13 cellular contexts compared by ENCODE assay signal in the genomic region with DNA sequence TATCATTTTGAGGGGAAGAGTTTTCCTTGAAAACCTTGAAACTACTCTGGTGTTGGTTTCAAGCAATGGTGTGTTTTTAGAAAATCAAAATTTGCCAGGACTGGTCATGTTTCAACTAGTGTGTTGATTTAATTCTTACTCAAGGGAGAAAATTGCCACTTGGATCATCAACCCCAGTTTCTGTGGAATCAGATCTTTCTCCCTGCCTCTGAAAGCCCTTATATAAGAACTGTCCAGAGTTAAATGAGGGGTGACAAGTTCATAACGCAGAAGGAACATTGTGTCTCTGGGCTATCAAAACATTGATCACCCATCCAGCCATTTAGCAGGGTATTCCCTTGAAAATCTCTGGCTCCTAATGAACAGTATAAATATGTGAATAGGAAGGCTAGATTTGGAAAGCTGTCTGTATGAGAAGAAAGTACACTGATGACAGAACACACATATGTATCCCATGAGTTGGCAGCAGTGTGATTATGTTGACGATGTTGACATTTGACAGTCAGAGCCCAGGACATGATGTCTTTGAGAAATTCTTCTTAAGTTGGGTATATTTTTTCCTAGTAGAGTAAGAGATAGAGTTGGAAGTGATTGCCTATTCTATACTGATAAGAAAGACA. TPM values are rescaled to one million over a fixed set of nuclear protein-coding genes. Genes with fewer than 3 reads are reported as not detected.
DNase-seq lines count a peak whose midpoint lies in the region; ATAC-seq, FAIRE-seq and TF ChIP-seq lines count a peak whose summit lies in the region.
"Had no signal": no experiment of that assay in that cellular context is flagged by ENCODE, and none has a peak within 500 bp of the region (broad histone marks: within the 10 kb centered on the region; RNA-seq: fewer than 3 reads in every experiment).

No MANE protein-coding gene starts in this region.

- H3K36me3 Mint-ChIP-seq in MCF 10A (ENCODE audit: insufficient read depth, unreplicated experiment) (no peaks in the 10 kb centered on the region), osteocyte (ENCODE audit: unreplicated experiment) (no peaks in the 10 kb centered on the region)

- no peak for TF ChIP-seq CTCF in right lobe of liver (IDR thresholded peaks at IDR 0.05)
- no peak for TF ChIP-seq CTCF in HepG2 (CRISPR knock-in tag; IDR thresholded peaks at IDR 0.05)
- no peak for TF ChIP-seq CTCF in MCF 10A (IDR thresholded peaks at IDR 0.05; ENCODE audit: unreplicated experiment)
- no peak for TF ChIP-seq CTCF in omental fat pad (IDR thresholded peaks at IDR 0.05)
- TF ChIP-seq CTCF in osteocyte (IDR thresholded peaks at IDR 0.05), result no peak

- no peak for FAIRE-seq in HepG2 (lab: Jason Lieb, UNC)
- FAIRE-seq: TTC549 had no signal

- no peak overlapping the region for H3K4me3 Mint-ChIP-seq in MCF 10A (ENCODE audit: unreplicated experiment)
- no peak overlapping the region for H3K4me3 Mint-ChIP-seq in osteocyte (ENCODE audit: unreplicated experiment)
- H3K4me3 Mint-ChIP-seq: B cell had no signal

- no peaks in the 10 kb centered on the region for H4K20me1 ChIP-seq in HepG2 (ENCODE audit: insufficient read depth, low read length)

- H3K4me1 ChIP-seq in right lobe of liver (peaks cover 0 to 39% (median 16%) of the 10 kb centered on the region in 4 donors), HepG2 (ENCODE audit: insufficient read depth, low read length) (peaks cover 15% of the 10 kb centered on the region)
- H3K4me1 ChIP-seq: HAP-1 had no signal

- DNase-seq in right lobe of liver (no peak), HepG2 (ENCODE audit: low spot score) (no peak), MCF 10A (ENCODE audit: unreplicated experiment) (no peak), omental fat pad (ENCODE audit: low spot score) (no peak), kidney tubule cell (ENCODE audit: low spot score) (no peak), osteocyte (ENCODE audit: extremely low spot score, unreplicated experiment) (no peak), DMS114 treated with DMSO at 0.1 percent for 48 hours (lab: John Stamatoyannopoulos, UW; ENCODE audit: unreplicated experiment) (no peak), globus pallidus (ENCODE audit: low spot score) (no peak)
- DNase-seq: effector memory CD4-positive, alpha-beta T cell had no signal

- H3K4me3 ChIP-seq in right lobe of liver, result no peak overlapping the region
- H3K4me3 ChIP-seq in HepG2 (replicated peaks in 1 of 3; ENCODE audit: insufficient read depth in 1 of 3, low read depth in 2 of 3, low read length in 3 of 3), result no peak overlapping the region
- H3K4me3 ChIP-seq: HAP-1, left lung had no signal

- in situ Hi-C loops in HepG2 (cut with HindIII; ENCODE audit: extremely low pct_ligation_motif_present, low pct_unique_long_range_greater_than_20kb), result no loop called here

- H3K79me2 ChIP-seq in HepG2 (ENCODE audit: insufficient read depth, low read length), result no peaks in the 10 kb centered on the region

- intact Hi-C loops in right lobe of liver (cut with DNase I), result no loop called here
- intact Hi-C loops in HepG2 (cut with micrococcal nuclease; ENCODE audit: unreplicated experiment), result no loop called here
- intact Hi-C loops in MCF 10A (cut with micrococcal nuclease), result no loop called here

- H3K27ac Mint-ChIP-seq in MCF 10A (ENCODE audit: low read depth, unreplicated experiment) (peak overlapping the region; percentile 5), osteocyte (ENCODE audit: unreplicated experiment) (no peak overlapping the region)
- H3K27ac Mint-ChIP-seq: B cell had no signal

- ATAC-seq in right lobe of liver (no peak), HepG2 (no peak), omental fat pad (ENCODE audit: low FRiP score) (peak; percentile 19)

- WGBS in right lobe of liver (ENCODE audit: insufficient coverage, low coverage, low lambda C conversion rate, missing lambda C conversion rate), result 54% methylated on average over 2 of the region's 2 CpGs
- WGBS in HepG2 (ENCODE audit: low lambda C conversion rate), result 36% methylated on average over 2 of the region's 2 CpGs

- H3K27ac ChIP-seq in right lobe of liver (peak overlapping the region in 2 of 3 donors; percentile 2 to 13), HepG2 (ENCODE audit: extremely low read length, insufficient read depth, low read length) (no peak overlapping the region)

- TF ChIP-seq EP300 in HepG2 (IDR thresholded peaks at IDR 0.05; ENCODE audit: low read depth in 2 of 2, low read length in 2 of 2), result no peak
- no peak for TF ChIP-seq EP300 in HepG2 (CRISPR knock-in tag; IDR thresholded peaks at IDR 0.05; ENCODE audit: borderline replicate concordance)

- CTCF ChIA-PET in HepG2 (lab: Yijun Ruan, JAX; ENCODE audit: low intra/inter-chr PET ratio, low total read pairs) (no interaction called here), MCF 10A (lab: Yijun Ruan, JAX) (interaction anchor here (1.1 kb wide), 1 partner anchor 236 kb away, joined by 3 read pairs; no protein-coding TSS in a partner anchor)

- H3K27me3 Mint-ChIP-seq in MCF 10A (ENCODE audit: insufficient read depth, unreplicated experiment) (no peaks in the 10 kb centered on the region), osteocyte (ENCODE audit: unreplicated experiment) (peaks cover 7% of the 10 kb centered on the region)

- H3K9me3 Mint-ChIP-seq in MCF 10A (ENCODE audit: unreplicated experiment) (no peaks in the 10 kb centered on the region), osteocyte (ENCODE audit: unreplicated experiment) (no peaks in the 10 kb centered on the region)

- no peaks in the 10 kb centered on the region for H3K36me3 ChIP-seq in right lobe of liver
- no peaks in the 10 kb centered on the region for H3K36me3 ChIP-seq in HepG2 (replicated peaks in 1 of 2; ENCODE audit: control insufficient read depth in 1 of 2, insufficient read depth in 2 of 2, low read length in 2 of 2)
- H3K36me3 ChIP-seq: HAP-1, left lung had no signal

- no peak for TF ChIP-seq RAD21 in HepG2 (CRISPR knock-in tag; IDR thresholded peaks at IDR 0.05)

- H3K27me3 ChIP-seq in right lobe of liver (no peaks in the 10 kb centered on the region), HepG2 (ENCODE audit: control insufficient read depth in 1 of 2, insufficient read depth in 2 of 2, low read length in 2 of 2) (no peaks in the 10 kb centered on the region)
- H3K27me3 ChIP-seq: left lung had no signal

- POLR2A ChIA-PET in HepG2 (lab: Yijun Ruan, JAX) (no interaction called here), MCF 10A (lab: Yijun Ruan, JAX) (interaction anchor here (1.8 kb wide), 1 partner anchor 44 kb away, joined by 5 read pairs; the partner anchor contains the start of gene RAPH1)

- no peak overlapping the region for H3K9ac ChIP-seq in HepG2 (ENCODE audit: insufficient read depth, low read depth, low read length)

- no peak overlapping the region for H2AFZ ChIP-seq in HepG2 (ENCODE audit: low read length)

- H3K4me1 Mint-ChIP-seq in MCF 10A (ENCODE audit: insufficient read depth, unreplicated experiment) (peaks cover 26% of the 10 kb centered on the region), osteocyte (ENCODE audit: unreplicated experiment) (peaks cover 13% of the 10 kb centered on the region)
- H3K4me1 Mint-ChIP-seq: B cell had no signal

- H3K9me3 ChIP-seq in right lobe of liver, result no peaks in the 10 kb centered on the region
- H3K9me3 ChIP-seq in HepG2 (ENCODE audit: low read length), result no peaks in the 10 kb centered on the region
- H3K9me3 ChIP-seq: HAP-1, left lung had no signal

- BruUV-seq in HepG2 (replicated peaks; lab: Mats Ljungman, UMichigan) (no TSS peak), MCF 10A (replicated peaks; lab: Mats Ljungman, UMichigan) (no TSS peak)

- H3K4me2 ChIP-seq in HepG2 (ENCODE audit: low read depth, low read length), result no peak overlapping the region

- TF ChIP-seq POLR2A in right lobe of liver (IDR thresholded peaks at IDR 0.05) (no peak), HepG2 (IDR thresholded peaks at IDR 0.05; ENCODE audit: insufficient read depth in 1 of 2, low read depth in 2 of 2, low read length in 2 of 2) (no peak)

TF ChIP-seq in HepG2, 621 proteins besides CTCF, POLR2A, EP300 and RAD21 (continues in another document):
- TF ChIP-seq ZNF274 (CRISPR knock-in tag; IDR thresholded peaks at IDR 0.05), result no peak
- TF ChIP-seq ZNF501 (CRISPR knock-in tag; IDR thresholded peaks at IDR 0.05), result no peak
- TF ChIP-seq, protein P1, sequence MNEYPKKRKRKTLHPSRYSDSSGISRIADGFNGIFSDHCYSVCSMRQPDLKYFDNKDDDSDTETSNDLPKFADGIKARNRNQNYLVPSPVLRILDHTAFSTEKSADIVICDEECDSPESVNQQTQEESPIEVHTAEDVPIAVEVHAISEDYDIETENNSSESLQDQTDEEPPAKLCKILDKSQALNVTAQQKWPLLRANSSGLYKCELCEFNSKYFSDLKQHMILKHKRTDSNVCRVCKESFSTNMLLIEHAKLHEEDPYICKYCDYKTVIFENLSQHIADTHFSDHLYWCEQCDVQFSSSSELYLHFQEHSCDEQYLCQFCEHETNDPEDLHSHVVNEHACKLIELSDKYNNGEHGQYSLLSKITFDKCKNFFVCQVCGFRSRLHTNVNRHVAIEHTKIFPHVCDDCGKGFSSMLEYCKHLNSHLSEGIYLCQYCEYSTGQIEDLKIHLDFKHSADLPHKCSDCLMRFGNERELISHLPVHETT (CRISPR knock-in tag; conservative IDR thresholded peaks at IDR 0.05), result no peak

RNA-seq across cellular contexts. Expression of gene RAPH1, which starts 43.5 kb away (rescaled TPM):
- total RNA-seq in right lobe of liver, result 10 to 100 TPM; 23.0 to 91.5 (median 53.4) TPM
- total RNA-seq in HepG2 (2016; rRNA removed; fragmentation: Illumina TruSeq; extraction: Trizol), result 6.7 and 17.9 TPM in 2 replicates
- 9.6 and 10.3 TPM in 2 replicates for total RNA-seq in HepG2 (2016; cell fraction: cytosol; rRNA removed; fragmentation: Illumina TruSeq; extraction: Trizol; ENCODE audit: low read depth)
- total RNA-seq in HepG2 (2016; cell fraction: insoluble cytoplasmic fraction; rRNA removed; fragmentation: Illumina TruSeq; extraction: Trizol), result 6.1 and 18.5 TPM in 2 replicates
- total RNA-seq in HepG2 (2016; cell fraction: membrane; rRNA removed; fragmentation: Illumina TruSeq; extraction: Trizol), result 11.9 and 16.6 TPM in 2 replicates
- total RNA-seq in HepG2 (2016; cell fraction: nucleus; rRNA removed; fragmentation: Illumina TruSeq; extraction: Trizol), result 14.0 and 19.2 TPM in 2 replicates
- polyA plus RNA-seq in HepG2 (2011; rRNA removed), result 5.3 TPM in 2 replicates
- 2.0 and 2.9 TPM in 2 replicates for polyA plus RNA-seq in HepG2 (2011; cell fraction: cytosol; rRNA removed)
- polyA plus RNA-seq in HepG2 (2011; cell fraction: nucleus; rRNA removed), result 4.2 and 5.9 TPM in 2 replicates
- polyA plus RNA-seq in HepG2 (2012), result 6.5 and 7.6 TPM in 2 replicates
- 1.4 and 2.7 TPM in 2 replicates for polyA plus RNA-seq in HepG2 (2016; cell fraction: cytosol; fragmentation: Illumina TruSeq; extraction: Trizol; ENCODE audit: low read depth)
- polyA plus RNA-seq in HepG2 (2016; cell fraction: insoluble cytoplasmic fraction; fragmentation: Illumina TruSeq; extraction: Trizol; ENCODE audit: low read depth), result 6.2 and 8.1 TPM in 2 replicates
- 2.3 and 2.5 TPM in 2 replicates for polyA plus RNA-seq in HepG2 (2016; cell fraction: membrane; fragmentation: Illumina TruSeq; extraction: Trizol; ENCODE audit: low read depth)
- 12.1 and 13.7 TPM in 2 replicates for polyA plus RNA-seq in HepG2 (2016; cell fraction: nucleus; fragmentation: Illumina TruSeq; extraction: Trizol; ENCODE audit: insufficient read depth, low read depth)
- 9.4 and 9.7 TPM in 2 replicates for polyA minus RNA-seq in HepG2 (2011; rRNA and poly(A)+ RNA removed; ENCODE audit: low replicate concordance)
- 9.3 and 11.0 TPM in 2 replicates for polyA minus RNA-seq in HepG2 (2011; cell fraction: cytosol; rRNA and poly(A)+ RNA removed)
- 13.0 and 19.0 TPM in 2 replicates for polyA minus RNA-seq in HepG2 (2011; cell fraction: nucleus; rRNA and poly(A)+ RNA removed)
- total RNA-seq in MCF 10A (2022), result 78.0 and 79.8 TPM in 2 replicates
- 10 to 100 TPM; 38.1 to 86.1 (median 65.6) TPM for total RNA-seq in omental fat pad
- total RNA-seq in osteocyte, result 37.0 and 38.6 TPM in 2 replicates
- total RNA-seq: B cell had no signal
